In the genomic region with DNA sequence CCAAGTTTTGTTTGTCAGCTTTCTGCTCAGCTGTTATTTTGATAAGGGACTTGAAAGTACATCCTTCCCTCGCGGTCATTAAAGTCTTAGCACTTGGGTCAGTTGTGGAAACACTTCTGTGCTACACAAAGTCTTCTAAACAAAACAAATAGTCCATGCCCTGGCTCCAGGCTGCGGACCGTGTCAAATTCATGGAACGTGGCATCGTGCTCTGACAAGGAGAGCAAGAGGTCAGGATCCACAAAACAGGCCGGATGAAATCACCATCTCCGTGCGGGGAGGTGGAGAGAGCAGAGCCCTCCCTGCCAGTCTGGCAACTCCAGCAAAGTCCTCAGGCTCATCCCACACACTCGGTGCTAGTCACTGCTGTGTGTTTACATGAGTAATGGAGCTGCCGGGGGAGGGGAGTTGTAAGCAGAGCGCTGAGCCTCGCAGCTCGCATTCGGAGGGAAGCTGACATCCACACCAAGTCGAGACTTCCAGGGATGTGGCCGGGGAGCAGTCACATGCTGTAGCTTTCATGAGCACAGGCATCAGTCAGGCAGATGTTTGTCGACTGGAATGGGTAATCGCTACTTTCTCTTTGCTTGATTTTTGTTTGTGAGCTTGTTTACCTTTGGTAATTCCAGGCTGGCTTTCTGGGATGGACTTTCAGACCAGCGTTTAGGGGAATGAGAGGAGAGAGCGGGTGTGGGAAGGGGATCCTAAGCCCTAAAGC, we compare ENCODE assay signal across 8 cellular contexts.
DNase-seq lines count a peak whose midpoint lies in the region; ATAC-seq, FAIRE-seq and TF ChIP-seq lines count a peak whose summit lies in the region.

No MANE protein-coding gene starts in this region.

- DNase-seq in NCI-H82 (lab: John Stamatoyannopoulos, UW) (peak; percentile 84), GM12891 (ENCODE audit: insufficient read length, low spot score) (no peak)
- DNase-seq in activated T-cell treated with anti-CD3 and anti-CD28 coated beads, Interleukin-2, amount 50 U/mL, for 72 hours = peak; percentile 82 to 87
- peak; percentile 14 to 34 for DNase-seq in stimulated activated CD8-positive, alpha-beta memory T cell treated with anti-CD3 and anti-CD28 coated beads, Interleukin-7, amount 100 ng/mL, for 1 hour (ENCODE audit: low read depth in 2 of 2)

- peak overlapping the region; percentile 72 for H3K9ac ChIP-seq in muscle layer of colon (ENCODE audit: low read length)

- H3K4me3 Mint-ChIP-seq in activated T-cell treated with anti-CD3 and anti-CD28 coated beads, Interleukin-2, amount 50 U/mL, for 72 hours = peak overlapping the region; percentile 93 to 95

- H3K9me3 Mint-ChIP-seq in activated T-cell treated with anti-CD3 and anti-CD28 coated beads, Interleukin-2, amount 50 U/mL, for 72 hours = peaks cover 0 to 2% of the 10 kb centered on the region in 2 donors

- peaks cover 25% of the 10 kb centered on the region for H3K36me3 ChIP-seq in muscle layer of colon (ENCODE audit: insufficient read depth, low read length)

- H3K27ac ChIP-seq in muscle layer of colon (ENCODE audit: low read depth, low read length) = peak overlapping the region; percentile 86

- FAIRE-seq in GM12891 (lab: Jason Lieb, UNC) = no peak

- peaks cover 55% of the 10 kb centered on the region for H3K4me1 ChIP-seq in muscle layer of colon (ENCODE audit: insufficient read depth, low read length)

- H3K9me3 ChIP-seq in muscle layer of colon (ENCODE audit: low read length) = no peaks in the 10 kb centered on the region

- peaks cover 52 to 56% of the 10 kb centered on the region in 2 donors for H3K36me3 Mint-ChIP-seq in activated T-cell treated with anti-CD3 and anti-CD28 coated beads, Interleukin-2, amount 50 U/mL, for 72 hours (ENCODE audit: insufficient read depth in 2 of 2)

- peak; percentile 39 to 48 for ATAC-seq in activated T-cell treated with anti-CD3 and anti-CD28 coated beads, Interleukin-2, amount 50 U/mL, for 72 hours (replicated peaks in 1 of 2)
- ATAC-seq in esophagus mucosa (peak; percentile 92), HG03469 (IDR thresholded peaks at IDR 0.05; ENCODE audit: unreplicated experiment) (no peak)

- peaks cover 95% of the 10 kb centered on the region for H3K4me1 Mint-ChIP-seq in activated T-cell treated with anti-CD3 and anti-CD28 coated beads, Interleukin-2, amount 50 U/mL, for 72 hours (ENCODE audit: low read depth)

- peak overlapping the region; percentile 58 to 68 for H3K4me3 ChIP-seq in muscle layer of colon (ENCODE audit: low read depth in 1 of 2, low read length in 2 of 2)

- TF ChIP-seq POLR2A in GM15510 (IDR thresholded peaks at IDR 0.05; ENCODE audit: borderline replicate concordance, extremely low read depth, insufficient read length) (peak; percentile 32), GM12891 (IDR thresholded peaks at IDR 0.05; ENCODE audit: low read depth, low read length) (no peak)

- H3K27ac Mint-ChIP-seq in activated T-cell treated with anti-CD3 and anti-CD28 coated beads, Interleukin-2, amount 50 U/mL, for 72 hours = peak overlapping the region; percentile 99

- H3K27me3 Mint-ChIP-seq in activated T-cell treated with anti-CD3 and anti-CD28 coated beads, Interleukin-2, amount 50 U/mL, for 72 hours (ENCODE audit: low read depth) = no peaks in the 10 kb centered on the region

- no peaks in the 10 kb centered on the region for H3K27me3 ChIP-seq in muscle layer of colon (ENCODE audit: control insufficient read depth in 1 of 2, insufficient read depth in 2 of 2, low read length in 2 of 2)

TF ChIP-seq in GM12891, 5 proteins besides CTCF, POLR2A, EP300 and RAD21:
- no peak for TF ChIP-seq TAF1 (IDR thresholded peaks at IDR 0.05; ENCODE audit: low read depth, low read length)
- TF ChIP-seq PAX5 (IDR thresholded peaks at IDR 0.05; ENCODE audit: insufficient read depth, low read length, severe bottlenecking) = no peak
- no peak for TF ChIP-seq SPI1 (IDR thresholded peaks at IDR 0.05; ENCODE audit: low read depth, low read length)
- no peak for TF ChIP-seq POLR2AphosphoS5 (IDR thresholded peaks at IDR 0.05; ENCODE audit: low read depth, low read length)
- TF ChIP-seq POU2F2 (IDR thresholded peaks at IDR 0.05; ENCODE audit: low read depth, low read length) = no peak
